In the genomic region with DNA sequence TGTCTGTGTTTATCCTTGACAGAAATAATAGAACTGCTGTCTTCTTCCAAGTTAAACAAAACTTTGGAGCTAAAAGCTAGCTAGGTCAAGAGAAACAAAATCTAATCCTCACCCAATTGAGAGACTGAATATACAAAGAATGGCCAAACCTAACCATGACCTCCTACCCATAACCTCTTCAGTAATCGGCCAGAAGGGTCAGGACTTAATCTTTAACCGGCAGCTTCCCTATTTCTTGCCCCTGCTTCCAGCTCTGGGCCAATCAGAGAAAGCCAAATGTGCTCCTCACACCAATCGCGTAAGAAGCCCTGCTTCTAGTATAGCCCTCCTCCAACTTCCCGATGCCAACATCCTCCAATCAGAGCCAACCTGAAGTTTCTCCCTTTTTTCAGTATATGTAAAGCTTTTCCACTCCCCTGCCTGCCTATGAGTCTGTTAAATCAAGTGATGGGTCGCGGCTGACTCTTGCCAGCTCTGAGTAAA, we compare ENCODE assay signal across 8 cellular contexts. TPM values are rescaled to one million over a fixed set of nuclear protein-coding genes. Genes with fewer than 3 reads are reported as not detected.
A peak's percentile ranks its signal among the peaks of the same experiment; 100 is the strongest.
DNase-seq lines count a peak whose midpoint lies in the region; ATAC-seq and TF ChIP-seq lines count a peak whose summit lies in the region.

No MANE protein-coding gene starts in this region.

- ATAC-seq in GM19328 (IDR thresholded peaks at IDR 0.05; ENCODE audit: unreplicated experiment) (peak; percentile 42), HG03520 (IDR thresholded peaks at IDR 0.05; ENCODE audit: unreplicated experiment) (peak; percentile 46), gastroesophageal sphincter (peak; percentile 77)

- no peaks in the 10 kb centered on the region for H3K27me3 ChIP-seq in gastroesophageal sphincter
- no peaks in the 10 kb centered on the region for H3K27me3 ChIP-seq in neuron (ENCODE audit: insufficient read depth, low read length)

- no peak for TF ChIP-seq CTCF in gastroesophageal sphincter (IDR thresholded peaks at IDR 0.05)

- peak; percentile 35 to 37 for TF ChIP-seq POLR2A in gastroesophageal sphincter (IDR thresholded peaks at IDR 0.05)

- H3K4me1 ChIP-seq in gastroesophageal sphincter (peaks cover 0 to 41% (median 4%) of the 10 kb centered on the region in 3 donors), neuron (ENCODE audit: insufficient read depth, low read length) (peaks cover 25% of the 10 kb centered on the region)

- DNase-seq in CD1c-positive myeloid dendritic cell (ENCODE audit: extremely low spot score), result peak; percentile 93
- peak; percentile 97 for DNase-seq in SIG-M5 treated with dmso at 0.1 percent for 504 hours (lab: John Stamatoyannopoulos, UW; ENCODE audit: unreplicated experiment)
- DNase-seq in substantia nigra (lab: John Stamatoyannopoulos, UW), result peak in 39 of 49 donors; percentile 2 to 69 (median 39)

- peak overlapping the region; percentile 97 for H2AFZ ChIP-seq in neuron (ENCODE audit: low read depth, low read length)

- H3K27me3 Mint-ChIP-seq in activated naive CD4-positive, alpha-beta T cell treated with anti-CD3 and anti-CD28 coated beads, Interleukin-2, amount 50 U/mL, for 24 hours, result no peaks in the 10 kb centered on the region

- peaks cover 17% of the 10 kb centered on the region for H3K4me1 Mint-ChIP-seq in activated naive CD4-positive, alpha-beta T cell treated with anti-CD3 and anti-CD28 coated beads, Interleukin-2, amount 50 U/mL, for 24 hours

- TF ChIP-seq EP300 in gastroesophageal sphincter (IDR thresholded peaks at IDR 0.05), result no peak

- H3K9me3 ChIP-seq in gastroesophageal sphincter (no peaks in the 10 kb centered on the region), neuron (ENCODE audit: low read length) (no peaks in the 10 kb centered on the region)

- WGBS in gastroesophageal sphincter (ENCODE audit: low coverage in 1 of 2), 2 donors, result 6 to 9% methylated on average over 5 to 7 of the region's 7 CpGs

- no peaks in the 10 kb centered on the region for H3K9me3 Mint-ChIP-seq in activated naive CD4-positive, alpha-beta T cell treated with anti-CD3 and anti-CD28 coated beads, Interleukin-2, amount 50 U/mL, for 24 hours

- H3K27ac Mint-ChIP-seq in activated naive CD4-positive, alpha-beta T cell treated with anti-CD3 and anti-CD28 coated beads, Interleukin-2, amount 50 U/mL, for 24 hours, result peak overlapping the region; percentile 97

- H3K36me3 ChIP-seq in gastroesophageal sphincter, result no peaks in the 10 kb centered on the region
- H3K36me3 ChIP-seq in neuron (ENCODE audit: insufficient read depth, low read length), result peaks cover 4% of the 10 kb centered on the region

- H3K27ac ChIP-seq in gastroesophageal sphincter (peak overlapping the region; percentile 94 to 100 (median 98)), substantia nigra (ENCODE audit: low read depth, low read length, poor library complexity, severe bottlenecking) (peak overlapping the region; percentile 100)

- H3K4me3 Mint-ChIP-seq in activated naive CD4-positive, alpha-beta T cell treated with anti-CD3 and anti-CD28 coated beads, Interleukin-2, amount 50 U/mL, for 24 hours, result peak overlapping the region; percentile 100

- H3K4me3 ChIP-seq in gastroesophageal sphincter, result peak overlapping the region; percentile 78 to 81
- H3K4me3 ChIP-seq in neuron (ENCODE audit: low read length), result peak overlapping the region; percentile 98

- peaks cover 6% of the 10 kb centered on the region for H3K36me3 Mint-ChIP-seq in activated naive CD4-positive, alpha-beta T cell treated with anti-CD3 and anti-CD28 coated beads, Interleukin-2, amount 50 U/mL, for 24 hours

RNA-seq across cellular contexts. Expression of gene DDX6, which starts 1.7 kb away (rescaled TPM):
- total RNA-seq in gastroesophageal sphincter, result 100 to 1,000 TPM; 111 to 163 (median 116) TPM

Comparison
In these comparisons a context has a peak if more than half of its experiments do, and no peak if none do; other contexts are left out.
1. Peak in every context shown above with its lines: DNase-seq, ATAC-seq, H3K4me3 ChIP-seq and H3K27ac ChIP-seq.
2. DNase-seq: peak in every context shown above with its lines; median percentile 97 in SIG-M5 treated with dmso at 0.1 percent for 504 hours; 93 in CD1c-positive myeloid dendritic cell; 39 in substantia nigra.